10 cellular contexts compared by ENCODE assay signal in the genomic region with DNA sequence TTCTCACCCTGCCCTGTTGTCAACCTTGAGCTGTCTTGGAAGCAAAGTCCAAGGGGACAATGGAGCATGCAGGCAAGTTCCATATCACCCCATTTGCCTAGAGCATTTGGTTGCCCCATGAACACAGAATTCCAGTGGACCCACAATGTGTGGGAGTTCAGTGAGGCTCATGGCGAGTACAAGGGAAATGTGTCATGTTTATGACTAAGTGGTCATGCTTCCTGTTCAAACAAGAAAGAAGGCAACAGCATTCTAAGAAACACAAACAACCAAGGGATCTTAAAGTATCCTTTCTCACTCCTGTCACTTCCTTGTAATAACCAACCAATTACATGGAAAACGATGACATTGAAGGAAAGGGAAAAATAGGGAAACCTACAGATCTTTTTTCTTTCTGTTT.
DNase-seq lines count a peak whose midpoint lies in the region; ATAC-seq and TF ChIP-seq lines count a peak whose summit lies in the region.
"Had no signal": no experiment of that assay in that cellular context is flagged by ENCODE, and none has a peak within 500 bp of the region (broad histone marks: within the 10 kb centered on the region; RNA-seq: fewer than 3 reads in every experiment).

No MANE protein-coding gene starts in this region.

- TF ChIP-seq EP300 in SK-N-SH (IDR thresholded peaks at IDR 0.05; ENCODE audit: borderline replicate concordance in 1 of 2, low read depth in 1 of 2, low read length in 1 of 2), result peak in 1 of 2 experiments; percentile 75; a peak in 1 of 4 replicates

- H3K9me3 ChIP-seq in SK-N-SH (no peaks in the 10 kb centered on the region), thoracic aorta (no peaks in the 10 kb centered on the region)

- POLR2A ChIA-PET in SK-N-SH (lab: Yijun Ruan, JAX), result no interaction called here

- H3K79me2 ChIP-seq in SK-N-SH (ENCODE audit: insufficient read depth), result no peaks in the 10 kb centered on the region

- peak overlapping the region; percentile 17; the same call in 1 of the 2 replicates for H3K4me2 ChIP-seq in SK-N-SH

- no peak for TF ChIP-seq RAD21 in SK-N-SH (IDR thresholded peaks at IDR 0.05; ENCODE audit: low read length)

- peak overlapping the region; percentile 52; the same call in 1 of the 2 replicates for H3K9ac ChIP-seq in SK-N-SH

- WGBS in SK-N-SH (ENCODE audit: low lambda C conversion rate), result 45% methylated on average over 2 of the region's 2 CpGs

- H3K36me3 ChIP-seq in SK-N-SH (replicated peaks in 1 of 2; ENCODE audit: control insufficient read depth in 1 of 2, insufficient read depth in 2 of 2, low read length in 1 of 2) (no peaks in the 10 kb centered on the region), thoracic aorta (no peaks in the 10 kb centered on the region)

- no peak for TF ChIP-seq CTCF in SK-N-SH (IDR thresholded peaks at IDR 0.05)
- TF ChIP-seq CTCF in fibroblast of the aortic adventitia (IDR thresholded peaks at IDR 0.05; ENCODE audit: insufficient read depth, low read length), result no peak
- no peak for TF ChIP-seq CTCF in thoracic aorta (IDR thresholded peaks at IDR 0.05)

- DNase-seq in HCEC 1CT (peak; percentile 99), SK-N-SH (no peak), fibroblast of the aortic adventitia (ENCODE audit: low read depth) (peak; percentile 85), thoracic aorta (ENCODE audit: low spot score) (no peak), NCI-H526 treated with DMSO at 0.1 percent for 48 hours (lab: John Stamatoyannopoulos, UW) (no peak), NCI-H2171 treated with DMSO at 0.1 percent for 48 hours (lab: John Stamatoyannopoulos, UW) (no peak)
- DNase-seq: kidney, NCI-H1694 had no signal

- CTCF ChIA-PET in SK-N-SH (lab: Yijun Ruan, JAX), result interaction anchor here (0.9 to 1.4 kb wide), 2 partner anchors 12 to 87 kb away, joined by 3 read pairs; no protein-coding TSS in a partner anchor

- H3F3A ChIP-seq in SK-N-SH (replicated peaks; ENCODE audit: insufficient read depth), result peaks cover 19% of the 10 kb centered on the region

- H3K9me2 ChIP-seq in SK-N-SH, result no peaks in the 10 kb centered on the region

- H3K4me3 ChIP-seq in SK-N-SH (ENCODE audit: low read depth in 2 of 2, low read length in 1 of 2) (no peak overlapping the region), fibroblast of the aortic adventitia (ENCODE audit: low read depth, low read length) (no peak overlapping the region), thoracic aorta (no peak overlapping the region)

- no peaks in the 10 kb centered on the region for H4K20me1 ChIP-seq in SK-N-SH (ENCODE audit: insufficient read depth)

- no peak overlapping the region for H2AFZ ChIP-seq in SK-N-SH (ENCODE audit: low read depth)

- H3K27me3 ChIP-seq in SK-N-SH (ENCODE audit: insufficient read depth) (no peaks in the 10 kb centered on the region), thoracic aorta (replicated peaks; ENCODE audit: insufficient read depth) (no peaks in the 10 kb centered on the region)

- H3K4me1 ChIP-seq in SK-N-SH (ENCODE audit: control insufficient read depth in 1 of 2, insufficient read depth in 2 of 2, low read depth in 1 of 2, low read length in 1 of 2) (peaks cover 17 to 23% of the 10 kb centered on the region in 2 experiments), thoracic aorta (ENCODE audit: control insufficient read depth in 1 of 2, low read depth in 2 of 2) (peaks cover 20 to 33% of the 10 kb centered on the region in 2 donors)

- H3K27ac ChIP-seq in SK-N-SH (ENCODE audit: low read depth in 2 of 2, low read length in 1 of 2) (peak overlapping the region in 1 of 2 experiments; percentile 92; a peak in 2 of 4 replicates), thoracic aorta (peak overlapping the region in 1 of 2 donors; percentile 8)

- ATAC-seq in thoracic aorta (ENCODE audit: insufficient number of reproducible peaks, low FRiP score, low read depth) (peak; percentile 39), HG02623 (IDR thresholded peaks at IDR 0.05; ENCODE audit: unreplicated experiment) (no peak)
- ATAC-seq: stimulated activated memory B cell treated with anti-CD40 and anti-IgM and Interleukin-4, amounts not matched to agents 10 μg/mL and 1 μg/mL and 100 μg/mL, for 72 hours had no signal

TF ChIP-seq in SK-N-SH, 30 proteins besides CTCF, POLR2A, EP300 and RAD21:
- peak; percentile 72 for TF ChIP-seq TCF12 (IDR thresholded peaks at IDR 0.05)
- peak; percentile 75; the same call in 1 of the 2 replicates for TF ChIP-seq RXRA (IDR thresholded peaks at IDR 0.05; ENCODE audit: borderline replicate concordance, low read depth)
- peak; percentile 40; the same call in 1 of the 2 replicates for TF ChIP-seq TEAD4 (IDR thresholded peaks at IDR 0.05; ENCODE audit: borderline replicate concordance, insufficient read depth)
- TF ChIP-seq, protein P1, sequence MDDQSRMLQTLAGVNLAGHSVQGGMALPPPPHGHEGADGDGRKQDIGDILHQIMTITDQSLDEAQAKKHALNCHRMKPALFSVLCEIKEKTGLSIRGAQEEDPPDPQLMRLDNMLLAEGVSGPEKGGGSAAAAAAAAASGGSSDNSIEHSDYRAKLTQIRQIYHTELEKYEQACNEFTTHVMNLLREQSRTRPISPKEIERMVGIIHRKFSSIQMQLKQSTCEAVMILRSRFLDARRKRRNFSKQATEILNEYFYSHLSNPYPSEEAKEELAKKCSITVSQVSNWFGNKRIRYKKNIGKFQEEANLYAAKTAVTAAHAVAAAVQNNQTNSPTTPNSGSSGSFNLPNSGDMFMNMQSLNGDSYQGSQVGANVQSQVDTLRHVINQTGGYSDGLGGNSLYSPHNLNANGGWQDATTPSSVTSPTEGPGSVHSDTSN (IDR thresholded peaks at IDR 0.05), result peak; percentile 60
- TF ChIP-seq JUND (IDR thresholded peaks at IDR 0.05), result peak; percentile 78
- peak; percentile 88 for TF ChIP-seq FOSL2 (IDR thresholded peaks at IDR 0.05; ENCODE audit: borderline replicate concordance, low read depth)
- TF ChIP-seq NRF1 (IDR thresholded peaks at IDR 0.05; ENCODE audit: low read depth, low read length), result no peak
- no peak for TF ChIP-seq CHD2 (IDR thresholded peaks at IDR 0.05; ENCODE audit: low read length, partially characterized antibody)
- TF ChIP-seq POLR2AphosphoS5 (IDR thresholded peaks at IDR 0.05; ENCODE audit: low read depth, low read length), result peak; percentile 26; the same call in 1 of the 2 replicates
- TF ChIP-seq, protein P2, sequence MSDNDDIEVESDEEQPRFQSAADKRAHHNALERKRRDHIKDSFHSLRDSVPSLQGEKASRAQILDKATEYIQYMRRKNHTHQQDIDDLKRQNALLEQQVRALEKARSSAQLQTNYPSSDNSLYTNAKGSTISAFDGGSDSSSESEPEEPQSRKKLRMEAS (IDR thresholded peaks at IDR 0.05; ENCODE audit: low read depth), result peak; percentile 78
- TF ChIP-seq NFIC (IDR thresholded peaks at IDR 0.05; ENCODE audit: borderline replicate concordance), result peak; percentile 44

Comparison
In these comparisons a context has a peak if more than half of its experiments do, and no peak if none do; other contexts are left out.
1. DNase-seq: peak in HCEC 1CT (single experiment) and fibroblast of the aortic adventitia (single experiment); none in SK-N-SH (single experiment), thoracic aorta (single experiment), NCI-H526 treated with DMSO at 0.1 percent for 48 hours (single experiment) and NCI-H2171 treated with DMSO at 0.1 percent for 48 hours (single experiment).